8 cellular contexts compared by ENCODE assay signal in the genomic region with DNA sequence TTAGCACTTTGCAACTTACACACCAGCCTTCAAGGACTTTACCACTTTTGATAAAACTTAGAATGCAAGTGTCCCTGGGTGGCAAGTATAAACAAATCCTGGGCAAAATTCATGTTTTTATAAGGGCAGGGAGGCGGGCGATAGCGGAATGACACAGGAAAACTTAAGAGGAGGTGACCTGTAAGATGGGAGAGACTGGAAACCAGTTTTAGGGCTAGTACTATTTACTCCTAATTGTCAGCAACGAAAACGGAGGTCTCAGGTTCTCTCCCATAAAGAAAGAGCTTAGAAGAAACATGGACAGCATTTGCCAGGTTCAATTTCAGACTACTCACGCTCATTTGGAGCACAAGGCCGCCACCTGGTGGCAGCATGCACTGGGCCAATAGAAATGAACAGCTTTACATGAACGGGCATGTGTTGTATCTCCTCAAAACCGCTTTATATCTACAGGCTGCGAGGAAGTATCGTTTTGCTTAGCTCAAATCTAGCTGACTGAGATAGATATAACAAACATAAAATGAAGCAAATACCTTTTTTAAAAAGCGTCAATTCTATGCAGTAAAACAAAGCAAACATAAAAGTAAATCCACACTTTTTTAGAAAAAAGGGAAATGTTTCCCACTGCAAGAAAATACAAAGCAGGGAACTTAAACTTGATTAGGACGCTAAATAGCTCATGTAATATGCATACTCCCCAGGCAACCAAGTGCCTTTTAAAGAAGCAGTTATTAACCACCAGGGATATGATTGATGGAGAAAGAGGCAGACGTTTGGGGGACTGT. TPM values are rescaled to one million over a fixed set of nuclear protein-coding genes. Genes with fewer than 3 reads are reported as not detected.
DNase-seq lines count a peak whose midpoint lies in the region; ATAC-seq and TF ChIP-seq lines count a peak whose summit lies in the region.

No MANE protein-coding gene starts in this region.

- H3F3A ChIP-seq in PC-3 (ENCODE audit: low read length, unreplicated experiment), result no peaks in the 10 kb centered on the region

- H3K4me2 ChIP-seq in PC-3 (ENCODE audit: low read length), result peak overlapping the region; percentile 39; the same call in 1 of the 2 replicates

- H3K79me2 ChIP-seq in PC-3 (ENCODE audit: low read length), result no peaks in the 10 kb centered on the region

- peaks cover 3% of the 10 kb centered on the region for H3K9me3 Mint-ChIP-seq in nephron progenitor cell

- no TSS peak for BruUV-seq in PC-3 (replicated peaks; lab: Mats Ljungman, UMichigan)

- DNase-seq in DMS53 (lab: John Stamatoyannopoulos, UW), result peak; percentile 94
- DNase-seq in LHCN-M2 (ENCODE audit: low read depth), result peak; percentile 84
- peak; percentile 88 for DNase-seq in PC-3
- DNase-seq in activated T-cell treated with anti-CD3 and anti-CD28 coated beads, Interleukin-2, amount 50 U/mL, for 1 hour, result peak; percentile 88
- peak; percentile 66 for DNase-seq in fibroblast of gingiva (ENCODE audit: low read depth)
- peak; percentile 86 for DNase-seq in nephron progenitor cell
- DNase-seq in stimulated activated naive CD8-positive, alpha-beta T cell treated with anti-CD3 and anti-CD28 coated beads, Interleukin-15, Interleukin-2, amounts not matched to agents 100 U/mL and 50 U/mL, for 24 hours, result peak; percentile 83

- H3K27me3 Mint-ChIP-seq in nephron progenitor cell (ENCODE audit: low read depth, poor library complexity), result peaks cover 7% of the 10 kb centered on the region

- H3K4me1 Mint-ChIP-seq in nephron progenitor cell, result peaks cover 11% of the 10 kb centered on the region

- H3K27ac ChIP-seq in PC-3 (ENCODE audit: low read length), result no peak overlapping the region

- intact Hi-C loops in PC-3 (cut with micrococcal nuclease), result loop anchor here (1.0 to 10.0 kb wide), 6 partner anchors 164 to 836 kb away; no protein-coding TSS in a partner anchor

- no peaks in the 10 kb centered on the region for H4K20me1 ChIP-seq in PC-3 (ENCODE audit: low read length)

- H3K36me3 Mint-ChIP-seq in nephron progenitor cell (ENCODE audit: low read depth), result no peaks in the 10 kb centered on the region

- no peaks in the 10 kb centered on the region for H3K9me3 ChIP-seq in PC-3 (ENCODE audit: low read length)

- CTCF ChIA-PET in PC-3 (lab: Charles Lee), result interaction anchor here (0.5 to 2.6 kb wide), 7 partner anchors 17 to 730 kb away, joined by 3 to 55 read pairs (median 4); no protein-coding TSS in a partner anchor

- no peaks in the 10 kb centered on the region for H3K9me2 ChIP-seq in PC-3 (replicated peaks; ENCODE audit: low read length)

- H3K4me3 ChIP-seq in PC-3 (ENCODE audit: low read length), result no peak overlapping the region

- H3K4me1 ChIP-seq in PC-3 (ENCODE audit: insufficient read depth, low read length), result no peaks in the 10 kb centered on the region; the same call in 1 of the 2 replicates

- no peaks in the 10 kb centered on the region for H3K27me3 ChIP-seq in PC-3 (ENCODE audit: low read length)

- no peak overlapping the region for H3K27ac Mint-ChIP-seq in nephron progenitor cell

- H3K9ac ChIP-seq in PC-3 (ENCODE audit: low read length), result no peak overlapping the region

- TF ChIP-seq CTCF in PC-3 (conservative IDR thresholded peaks at IDR 0.05; ENCODE audit: low read depth, low read length) (peak; percentile 93), nephron progenitor cell (IDR thresholded peaks at IDR 0.05) (peak; percentile 94)

- H3K36me3 ChIP-seq in PC-3 (ENCODE audit: low read depth, low read length), result no peaks in the 10 kb centered on the region

- peak overlapping the region; percentile 21; the same call in 1 of the 2 replicates for H2AFZ ChIP-seq in PC-3 (ENCODE audit: low read length)

- H3K4me3 Mint-ChIP-seq in nephron progenitor cell, result no peak overlapping the region

- ATAC-seq in GM21717 (IDR thresholded peaks at IDR 0.05; ENCODE audit: unreplicated experiment) (peak; percentile 80), PC-3 (peak; percentile 98)
- ATAC-seq in stimulated activated naive CD8-positive, alpha-beta T cell treated with anti-CD3 and anti-CD28 coated beads, Interleukin-15, Interleukin-2, amounts not matched to agents 100 U/mL and 50 U/mL, for 24 hours, result peak; percentile 81

- POLR2A ChIA-PET in PC-3 (lab: Charles Lee; ENCODE audit: unreplicated experiment), result no interaction called here

RNA-seq across cellular contexts. Expression of gene SVOPL, which starts 37.6 kb away (rescaled TPM):
- not detected in 2 replicates for total RNA-seq in LHCN-M2 (2014; rRNA removed)
- polyA plus RNA-seq in LHCN-M2 (2012), result not detected
- not detected in 2 replicates for total RNA-seq in PC-3 (2014; rRNA removed)

RNA-seq across cellular contexts. Expression of gene TMEM213, which starts 59.1 kb away (rescaled TPM):
- total RNA-seq in LHCN-M2 (2014; rRNA removed) (not detected in 2 replicates), PC-3 (2014; rRNA removed) (not detected in 2 replicates)
- polyA plus RNA-seq in LHCN-M2 (2012), result not detected

RNA-seq across cellular contexts. Expression of gene ATP6V0A4, which starts 59.3 kb away (rescaled TPM):
- total RNA-seq in LHCN-M2 (2014; rRNA removed) (0.06 and 0.19 TPM in 2 replicates), PC-3 (2014; rRNA removed) (0.86 and 1.0 TPM in 2 replicates)
- 0.41 TPM for polyA plus RNA-seq in LHCN-M2 (2012)
